Comparison of ENCODE assay signal across 17 cellular contexts in genomic region chr6:45265246-45265645, GRCh38.
"Had no signal": no experiment of that assay in that cellular context is flagged by ENCODE, and none has a peak within 500 bp of the region (broad histone marks: within the 10 kb centered on the region; RNA-seq: fewer than 3 reads in every experiment).

No MANE protein-coding gene starts in this region.

- H3K9me3 ChIP-seq: left lung, prostate gland, right atrium auricular region, suprapubic skin had no signal

- FAIRE-seq: colon, TTC549 had no signal

- H3K27ac Mint-ChIP-seq: stimulated activated naive CD8-positive, alpha-beta T cell treated with anti-CD3 and anti-CD28 coated beads, Interleukin-15, amount 100 ng/mL, for 72 hours had no signal

- DNase-seq: activated CD4-positive, alpha-beta T cell treated with anti-CD3 and anti-CD28 coated beads, Interleukin-2, amount 50 U/mL, for 4 hours; activated gamma-delta T cell; amniotic stem cell; foreskin fibroblast; hippocampal formation; kidney; left lung; stimulated activated CD4-positive, alpha-beta T cell treated with anti-CD3 and anti-CD28 coated beads, Interleukin-4, amount 100 ng/mL, for 1 hour; stimulated activated naive CD8-positive, alpha-beta T cell treated with anti-CD3 and anti-CD28 coated beads, Interleukin-15, amount 100 ng/mL, for 72 hours; SW 1271; trophoblast cell had no signal

- H3K27me3 ChIP-seq: left lung, right atrium auricular region, suprapubic skin had no signal

- H3K4me1 ChIP-seq: left lung, prostate gland, right atrium auricular region, suprapubic skin had no signal

- ATAC-seq: left lung; stimulated activated naive CD8-positive, alpha-beta T cell treated with anti-CD3 and anti-CD28 coated beads, Interleukin-15, amount 100 ng/mL, for 72 hours had no signal

- H3K36me3 ChIP-seq: left lung, prostate gland, right atrium auricular region, suprapubic skin had no signal

- H3K4me3 ChIP-seq: left lung, prostate gland, right atrium auricular region, skin epidermis, suprapubic skin had no signal

- H3K27ac ChIP-seq: left lung, prostate gland, right atrium auricular region, skin epidermis, suprapubic skin had no signal
